17 cellular contexts compared by ENCODE assay signal in the genomic region with DNA sequence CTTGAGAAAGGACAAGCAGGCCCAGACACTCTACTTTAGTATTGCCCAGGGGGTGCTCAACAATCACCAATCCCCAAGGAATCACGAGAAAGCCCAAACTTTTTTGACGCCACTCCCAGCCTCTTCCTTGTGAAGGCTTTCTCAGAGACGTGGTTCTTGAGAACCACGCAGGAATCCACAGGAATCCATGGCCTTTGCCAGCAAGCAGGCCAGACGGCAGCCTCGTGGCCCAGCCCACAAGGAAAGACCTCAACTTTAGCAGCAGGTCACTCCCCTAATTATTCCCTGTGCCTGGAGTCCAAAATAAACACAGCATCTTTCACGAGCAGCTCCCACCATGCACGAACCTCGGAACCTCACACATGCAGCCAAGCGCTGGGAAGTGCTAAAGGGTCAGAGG.
DNase-seq lines count a peak whose midpoint lies in the region; ATAC-seq and TF ChIP-seq lines count a peak whose summit lies in the region.
"Had no signal": no experiment of that assay in that cellular context is flagged by ENCODE, and none has a peak within 500 bp of the region (broad histone marks: within the 10 kb centered on the region; RNA-seq: fewer than 3 reads in every experiment).

No MANE protein-coding gene starts in this region.

- H3K9ac ChIP-seq in neuronal stem cell (ENCODE audit: low read depth, low read length, poor library complexity): no peak overlapping the region
- H3K9ac ChIP-seq in Karpas-422 (ENCODE audit: low read length): no peak overlapping the region

- H3K14ac ChIP-seq in neuronal stem cell (ENCODE audit: low read length): no peak overlapping the region

- no peaks in the 10 kb centered on the region for H3K36me3 ChIP-seq in neuronal stem cell (replicated peaks in 1 of 2; ENCODE audit: control insufficient read depth in 2 of 2, insufficient read depth in 2 of 2, low read length in 2 of 2)
- H3K36me3 ChIP-seq in Karpas-422 (ENCODE audit: insufficient read depth, low read length): no peaks in the 10 kb centered on the region
- H3K36me3 ChIP-seq in Peyer's patch: no peaks in the 10 kb centered on the region
- H3K36me3 ChIP-seq: SJSA1 had no signal

- no peaks in the 10 kb centered on the region for H3K79me2 ChIP-seq in Karpas-422 (ENCODE audit: low read length)

- DNase-seq in amniotic epithelial cell (ENCODE audit: low read depth) (peak; percentile 65), fibroblast of villous mesenchyme (ENCODE audit: low read depth) (peak; percentile 59), neuronal stem cell (ENCODE audit: low spot score) (no peak), Karpas-422 (no peak), Peyer's patch (no peak)
- no peak for DNase-seq in stimulated activated CD4-positive, alpha-beta T cell treated with anti-CD3 and anti-CD28 coated beads, Interleukin-2, amount 100 ng/mL, for 48 hours
- DNase-seq: ACHN, Caco-2, DMS153, IMR-90, NCI-H1105 treated with DMSO at 0.1 percent for 48 hours, NCI-H187, NCI-H345, NCI-H69, OCI-M1 had no signal

- TF ChIP-seq POLR2A in Peyer's patch (IDR thresholded peaks at IDR 0.05): no peak

- H3K79me1 ChIP-seq in neuronal stem cell (ENCODE audit: low read depth, low read length): no peaks in the 10 kb centered on the region

- H3K4me3 ChIP-seq in fibroblast of villous mesenchyme (ENCODE audit: low read depth, low read length): no peak overlapping the region
- H3K4me3 ChIP-seq in neuronal stem cell (ENCODE audit: low read length in 2 of 2): no peak overlapping the region
- H3K4me3 ChIP-seq in Karpas-422 (ENCODE audit: low read length): no peak overlapping the region
- no peak overlapping the region for H3K4me3 ChIP-seq in Peyer's patch
- H3K4me3 ChIP-seq: SJSA1 had no signal

- H2BK15ac ChIP-seq in neuronal stem cell (ENCODE audit: low read length): no peak overlapping the region

- H3K4me2 ChIP-seq in neuronal stem cell (ENCODE audit: insufficient read depth, low read length, poor library complexity, severe bottlenecking) (no peak overlapping the region), Karpas-422 (ENCODE audit: low read depth, low read length, poor library complexity, severe bottlenecking) (no peak overlapping the region)

- no peak overlapping the region for H3K27ac ChIP-seq in neuronal stem cell (replicated peaks; ENCODE audit: low read length)
- H3K27ac ChIP-seq in Karpas-422 (ENCODE audit: low read length): no peak overlapping the region
- no peak overlapping the region for H3K27ac ChIP-seq in Peyer's patch
- H3K27ac ChIP-seq: SJSA1 had no signal

- no peak overlapping the region for H2BK12ac ChIP-seq in neuronal stem cell (ENCODE audit: low read length)

- no peaks in the 10 kb centered on the region for H4K20me1 ChIP-seq in Karpas-422 (ENCODE audit: insufficient read depth, low read depth, low read length)

- H2BK5ac ChIP-seq in neuronal stem cell (ENCODE audit: low read length): no peak overlapping the region

- no peak overlapping the region for H4K91ac ChIP-seq in neuronal stem cell (ENCODE audit: low read depth, low read length, poor library complexity)

- H2BK120ac ChIP-seq in neuronal stem cell (ENCODE audit: low read depth, low read length): no peak overlapping the region

- H3K9me3 ChIP-seq in neuronal stem cell (replicated peaks in 1 of 2; ENCODE audit: control insufficient read depth in 2 of 2, insufficient read depth in 1 of 2, low read depth in 1 of 2, low read length in 2 of 2) (peaks cover 0 to 4% of the 10 kb centered on the region in 2 donors), Karpas-422 (ENCODE audit: low read length) (no peaks in the 10 kb centered on the region), Peyer's patch (peaks cover 0 to 5% (median 0%) of the 10 kb centered on the region in 4 donors)
- H3K9me3 ChIP-seq: Caco-2, SJSA1 had no signal

- TF ChIP-seq CTCF in fibroblast of villous mesenchyme (IDR thresholded peaks at IDR 0.05; ENCODE audit: insufficient read depth, low read depth, low read length) (no peak), Peyer's patch (IDR thresholded peaks at IDR 0.05) (no peak)

- H3K4me1 ChIP-seq in neuronal stem cell (ENCODE audit: control insufficient read depth in 2 of 2, insufficient read depth in 1 of 2, low read depth in 1 of 2, low read length in 2 of 2) (peaks cover 0 to 3% of the 10 kb centered on the region in 2 donors), Karpas-422 (ENCODE audit: low read length) (no peaks in the 10 kb centered on the region), Peyer's patch (no peaks in the 10 kb centered on the region)
- H3K4me1 ChIP-seq: SJSA1 had no signal

- H2AFZ ChIP-seq in neuronal stem cell (ENCODE audit: low read length) (no peak overlapping the region), Karpas-422 (ENCODE audit: low read length) (no peak overlapping the region)

- no peaks in the 10 kb centered on the region for H3K9me2 ChIP-seq in Karpas-422 (replicated peaks; ENCODE audit: insufficient read depth, low read length)

- WGBS in neuronal stem cell (ENCODE audit: extremely low coverage in 2 of 2, insufficient read length in 2 of 2, insufficient replicate concordance in 1 of 2), 2 donors: no CpG with 5 or more reads among the region's 10 CpGs

- H4K8ac ChIP-seq in neuronal stem cell (ENCODE audit: low read depth, low read length): no peak overlapping the region

- H3K4ac ChIP-seq in neuronal stem cell (ENCODE audit: low read length): no peak overlapping the region

- H3K27me3 ChIP-seq in neuronal stem cell (ENCODE audit: control insufficient read depth in 3 of 3, insufficient read depth in 3 of 3, low read depth in 1 of 3, low read length in 3 of 3) (peaks cover 0 to 31% (median 9%) of the 10 kb centered on the region in 3 experiments), Karpas-422 (ENCODE audit: low read length) (no peaks in the 10 kb centered on the region), Peyer's patch (no peaks in the 10 kb centered on the region)
- H3K27me3 ChIP-seq: SJSA1 had no signal

- no peak overlapping the region for H2AK5ac ChIP-seq in neuronal stem cell (ENCODE audit: low read depth, low read length)

- ATAC-seq in HG03045 (IDR thresholded peaks at IDR 0.05; ENCODE audit: unreplicated experiment): no peak

- peak overlapping the region; percentile 23 for H3K18ac ChIP-seq in neuronal stem cell (ENCODE audit: low read length)

- H3K23ac ChIP-seq in neuronal stem cell (ENCODE audit: low read depth, low read length, poor library complexity): no peak overlapping the region

Comparison
In these comparisons a context has a peak if more than half of its experiments do, and no peak if none do; other contexts are left out.
1. DNase-seq: peak in amniotic epithelial cell (single experiment) and fibroblast of villous mesenchyme (single experiment); none in neuronal stem cell (single experiment), stimulated activated CD4-positive, alpha-beta T cell treated with anti-CD3 and anti-CD28 coated beads, Interleukin-2, amount 100 ng/mL, for 48 hours (0 of 2), Karpas-422 (single experiment) and Peyer's patch (0 of 3).